ENCODE assay signal across 6 cellular contexts in the genomic region with DNA sequence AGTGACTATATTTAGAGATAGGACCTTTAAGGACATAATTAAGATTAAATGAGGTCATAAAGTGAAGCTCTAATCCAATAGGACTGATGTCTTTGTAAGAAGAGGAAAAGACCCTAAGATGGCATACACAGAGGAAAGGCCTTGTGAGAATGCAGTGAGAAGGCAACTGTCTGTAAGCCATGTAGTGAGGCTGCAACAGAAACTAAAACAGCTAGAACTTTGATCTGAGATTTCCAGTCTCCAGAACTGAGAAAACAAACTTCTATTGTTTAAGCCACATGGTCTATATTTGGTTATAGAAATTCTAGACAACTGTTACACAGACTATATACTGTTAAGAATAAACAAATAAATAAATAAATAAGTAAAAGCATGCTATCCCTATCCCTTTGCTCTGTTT.
"Had no signal": no experiment of that assay in that cellular context is flagged by ENCODE, and none has a peak within 500 bp of the region (broad histone marks: within the 10 kb centered on the region; RNA-seq: fewer than 3 reads in every experiment).

No MANE protein-coding gene starts in this region.

- H3K4me1 Mint-ChIP-seq: IgD-negative memory B cell had no signal

- H3K27ac ChIP-seq: HL-60 had no signal

- H3K4me3 ChIP-seq: K562 had no signal

- ATAC-seq: HepG2, K562 had no signal

- H3K27me3 Mint-ChIP-seq: IgD-negative memory B cell had no signal

- H3K27ac Mint-ChIP-seq: IgD-negative memory B cell had no signal

- H3K36me3 Mint-ChIP-seq: IgD-negative memory B cell had no signal

- DNase-seq: IMR-90, KBM-7 had no signal

- H3K4me3 Mint-ChIP-seq: IgD-negative memory B cell had no signal
